Comparison of ENCODE assay signal across 20 cellular contexts in the genomic region with DNA sequence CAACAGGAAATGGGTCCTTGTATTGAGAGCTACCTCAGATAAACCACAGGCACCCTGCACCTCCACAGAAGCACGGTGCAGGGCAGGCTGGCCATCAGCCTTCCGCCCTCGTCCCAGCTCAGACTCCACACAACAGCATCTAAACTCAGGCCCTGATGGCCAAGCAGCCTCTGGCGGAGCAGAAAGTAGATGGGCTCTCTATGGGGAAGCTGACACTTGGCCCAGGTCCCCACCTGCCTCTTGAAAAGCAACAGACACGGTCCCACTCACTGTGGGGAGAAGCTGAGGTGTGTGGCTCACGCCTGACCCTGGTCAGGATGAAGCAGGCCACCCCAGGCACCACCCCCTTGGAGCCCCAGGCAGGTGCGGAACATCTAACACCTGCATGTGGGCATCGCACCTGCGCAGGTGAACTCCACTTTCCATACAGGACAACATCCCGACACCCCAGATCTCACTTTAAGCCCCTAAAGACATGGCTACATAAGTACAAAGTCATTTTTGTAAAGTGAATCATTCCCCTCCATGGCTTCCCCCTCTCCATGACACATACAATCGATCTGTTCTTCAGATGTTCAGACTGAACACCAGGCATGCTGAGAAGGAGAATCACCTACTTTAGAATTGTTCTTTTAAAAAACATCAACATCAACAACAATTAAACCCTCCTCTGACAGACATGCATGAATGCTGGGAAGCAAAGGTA.
"Had no signal": no experiment of that assay in that cellular context is flagged by ENCODE, and none has a peak within 500 bp of the region (broad histone marks: within the 10 kb centered on the region; RNA-seq: fewer than 3 reads in every experiment).

No MANE protein-coding gene starts in this region.

- H3K36me3 ChIP-seq: esophagus muscularis mucosa, gastrocnemius medialis, left ventricle myocardium inferior, neutrophil, ovary, prostate gland, tibial artery, WERI-Rb-1 had no signal

- H3K36me3 Mint-ChIP-seq: activated naive CD8-positive, alpha-beta T cell treated with anti-CD3 and anti-CD28 coated beads, Interleukin-2, amount 10 ng/mL, durations not matched to agents 7 days and 5 days; natural killer cell treated with Interleukin-12 subunit alpha and Interleukin-12 subunit beta and Interleukin-15 and Interleukin-18, amount 100 ng/mL, for 72 hours had no signal

- H3K4me1 Mint-ChIP-seq: activated naive CD8-positive, alpha-beta T cell treated with anti-CD3 and anti-CD28 coated beads, Interleukin-2, amount 10 ng/mL, durations not matched to agents 7 days and 5 days; stimulated activated naive CD8-positive, alpha-beta T cell treated with anti-CD3 and anti-CD28 coated beads, Interleukin-15, amount 100 ng/mL, for 72 hours had no signal

- H3K9me3 Mint-ChIP-seq: activated naive CD8-positive, alpha-beta T cell treated with anti-CD3 and anti-CD28 coated beads, Interleukin-2, amount 10 ng/mL, durations not matched to agents 7 days and 5 days; natural killer cell treated with Interleukin-12 subunit alpha and Interleukin-12 subunit beta and Interleukin-15 and Interleukin-18, amount 100 ng/mL, for 72 hours had no signal

- H3K27ac Mint-ChIP-seq: activated naive CD8-positive, alpha-beta T cell treated with anti-CD3 and anti-CD28 coated beads, Interleukin-2, amount 10 ng/mL, durations not matched to agents 7 days and 5 days; natural killer cell treated with Interleukin-12 subunit alpha and Interleukin-12 subunit beta and Interleukin-15 and Interleukin-18, amount 100 ng/mL, for 72 hours; stimulated activated naive CD8-positive, alpha-beta T cell treated with anti-CD3 and anti-CD28 coated beads, Interleukin-15, amount 100 ng/mL, for 72 hours had no signal

- ATAC-seq: gastrocnemius medialis; stimulated activated naive CD8-positive, alpha-beta T cell treated with anti-CD3 and anti-CD28 coated beads, Interleukin-15, amount 100 ng/mL, for 72 hours had no signal

- H3K4me3 Mint-ChIP-seq: activated naive CD8-positive, alpha-beta T cell treated with anti-CD3 and anti-CD28 coated beads, Interleukin-2, amount 10 ng/mL, durations not matched to agents 7 days and 5 days; natural killer cell treated with Interleukin-12 subunit alpha and Interleukin-12 subunit beta and Interleukin-15 and Interleukin-18, amount 100 ng/mL, for 72 hours; stimulated activated naive CD8-positive, alpha-beta T cell treated with anti-CD3 and anti-CD28 coated beads, Interleukin-15, amount 100 ng/mL, for 72 hours had no signal

- H3K4me3 ChIP-seq: coronary artery, esophagus muscularis mucosa, gastrocnemius medialis, left ventricle myocardium inferior, ovary, prostate gland, tibial artery had no signal

- H3K27me3 ChIP-seq: esophagus muscularis mucosa, gastrocnemius medialis, ovary, tibial artery had no signal

- DNase-seq: activated CD8-positive, alpha-beta memory T cell treated with anti-CD3 and anti-CD28 coated beads for 24 hours; activated naive CD4-positive, alpha-beta T cell treated with Interleukin-2 at 50 U/mL for 16 hours; activated naive CD8-positive, alpha-beta T cell treated with anti-CD3 and anti-CD28 coated beads, Interleukin-2, amount 10 ng/mL, durations not matched to agents 7 days and 5 days; activated T-cell treated with anti-CD3 and anti-CD28 coated beads, Interleukin-2, amount 50 U/mL, for 48 hours; amniotic stem cell; cerebellar nuclear complex; gastrocnemius medialis; hippocampal formation; kidney glomerular epithelial cell; left ventricle myocardium inferior; ovary; stimulated activated CD4-positive, alpha-beta T cell treated with anti-CD3 and anti-CD28 coated beads, Interleukin-1b, Interleukin-23, amount 100 ng/mL, for 48 hours; stimulated activated naive CD8-positive, alpha-beta T cell treated with anti-CD3 and anti-CD28 coated beads, Interleukin-15, amount 100 ng/mL, for 72 hours; tibial artery; WERI-Rb-1 had no signal
